Comparison of ENCODE assay signal across 14 cellular contexts in the genomic region with DNA sequence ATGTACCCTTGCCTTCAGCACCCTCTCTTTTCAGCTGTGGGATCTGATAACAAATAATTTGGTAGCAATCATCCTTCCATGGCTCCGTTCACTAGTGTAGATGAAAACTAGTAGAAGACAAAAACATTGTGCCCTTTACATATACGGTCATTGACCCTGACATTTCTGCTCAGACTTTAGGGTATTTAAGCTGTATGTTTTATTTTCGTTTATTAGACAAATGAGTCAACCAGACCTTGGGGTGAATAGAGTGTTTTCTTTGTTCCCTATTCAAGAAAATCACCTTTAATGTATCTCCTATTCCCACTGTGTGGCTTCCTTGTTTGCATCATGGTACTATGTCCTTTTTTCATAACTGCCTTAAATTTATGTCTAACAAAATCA.
DNase-seq lines count a peak whose midpoint lies in the region; ATAC-seq and TF ChIP-seq lines count a peak whose summit lies in the region.
"Had no signal": no experiment of that assay in that cellular context is flagged by ENCODE, and none has a peak within 500 bp of the region (broad histone marks: within the 10 kb centered on the region; RNA-seq: fewer than 3 reads in every experiment).

No MANE protein-coding gene starts in this region.

- ATAC-seq in GM19395 (IDR thresholded peaks at IDR 0.05; ENCODE audit: unreplicated experiment) (peak; percentile 21), HG02759 (IDR thresholded peaks at IDR 0.05; ENCODE audit: unreplicated experiment) (peak; percentile 23), HG03442 (IDR thresholded peaks at IDR 0.05; ENCODE audit: unreplicated experiment) (peak; percentile 18), SK-N-SH treated with all-trans-retinoic acid at 6 μM for 48 hours (no peak)
- ATAC-seq: CD8-positive, alpha-beta T cell; gastroesophageal sphincter; HepG2 had no signal

- DNase-seq in activated T-cell treated with anti-CD3 and anti-CD28 coated beads for 4 hours = no peak
- DNase-seq in NCI-H1105 (lab: John Stamatoyannopoulos, UW) = no peak
- no peak for DNase-seq in activated CD8-positive, alpha-beta memory T cell treated with anti-CD3 and anti-CD28 coated beads, Interleukin-2, amount 50 U/mL, for 48 hours
- DNase-seq: activated CD4-positive, alpha-beta memory T cell treated with anti-CD3 and anti-CD28 coated beads for 36 hours; activated naive CD4-positive, alpha-beta T cell; CD8-positive, alpha-beta T cell; ovary; Peyer's patch had no signal

TF ChIP-seq in SK-N-SH treated with all-trans-retinoic acid at 6 μM for 48 hours, 23 proteins besides CTCF, POLR2A, EP300 and RAD21:
- TF ChIP-seq ZFP3 (CRISPR knock-in tag; IDR thresholded peaks at IDR 0.05) (no peak), OSR1 (CRISPR knock-in tag; IDR thresholded peaks at IDR 0.05) (no peak), RARB (CRISPR knock-in tag; IDR thresholded peaks at IDR 0.05) (no peak), ZC3H10 (CRISPR knock-in tag; IDR thresholded peaks at IDR 0.05) (no peak), TOX (CRISPR knock-in tag; IDR thresholded peaks at IDR 0.05; ENCODE audit: borderline replicate concordance) (no peak), TCF4 (CRISPR knock-in tag; IDR thresholded peaks at IDR 0.05; ENCODE audit: borderline replicate concordance) (no peak), PATZ1 (CRISPR knock-in tag; IDR thresholded peaks at IDR 0.05; ENCODE audit: borderline replicate concordance) (no peak), ESRRG (CRISPR knock-in tag; IDR thresholded peaks at IDR 0.05) (no peak), ZFP30 (CRISPR knock-in tag; IDR thresholded peaks at IDR 0.05) (no peak), ZNF565 (CRISPR knock-in tag; conservative IDR thresholded peaks at IDR 0.05; ENCODE audit: low read depth) (no peak)
- TF ChIP-seq, protein P1, sequence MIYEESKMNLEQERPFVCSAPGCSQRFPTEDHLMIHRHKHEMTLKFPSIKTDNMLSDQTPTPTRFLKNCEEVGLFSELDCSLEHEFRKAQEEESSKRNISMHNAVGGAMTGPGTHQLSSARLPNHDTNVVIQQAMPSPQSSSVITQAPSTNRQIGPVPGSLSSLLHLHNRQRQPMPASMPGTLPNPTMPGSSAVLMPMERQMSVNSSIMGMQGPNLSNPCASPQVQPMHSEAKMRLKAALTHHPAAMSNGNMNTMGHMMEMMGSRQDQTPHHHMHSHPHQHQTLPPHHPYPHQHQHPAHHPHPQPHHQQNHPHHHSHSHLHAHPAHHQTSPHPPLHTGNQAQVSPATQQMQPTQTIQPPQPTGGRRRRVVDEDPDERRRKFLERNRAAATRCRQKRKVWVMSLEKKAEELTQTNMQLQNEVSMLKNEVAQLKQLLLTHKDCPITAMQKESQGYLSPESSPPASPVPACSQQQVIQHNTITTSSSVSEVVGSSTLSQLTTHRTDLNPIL (CRISPR knock-in tag; IDR thresholded peaks at IDR 0.05; ENCODE audit: low read depth) = no peak
TF ChIP-seq in SK-N-SH treated with all-trans-retinoic acid at 6 μM for 48 hours: peak in this region for 0.
